ENCODE assay signal across 20 cellular contexts in the genomic region with DNA sequence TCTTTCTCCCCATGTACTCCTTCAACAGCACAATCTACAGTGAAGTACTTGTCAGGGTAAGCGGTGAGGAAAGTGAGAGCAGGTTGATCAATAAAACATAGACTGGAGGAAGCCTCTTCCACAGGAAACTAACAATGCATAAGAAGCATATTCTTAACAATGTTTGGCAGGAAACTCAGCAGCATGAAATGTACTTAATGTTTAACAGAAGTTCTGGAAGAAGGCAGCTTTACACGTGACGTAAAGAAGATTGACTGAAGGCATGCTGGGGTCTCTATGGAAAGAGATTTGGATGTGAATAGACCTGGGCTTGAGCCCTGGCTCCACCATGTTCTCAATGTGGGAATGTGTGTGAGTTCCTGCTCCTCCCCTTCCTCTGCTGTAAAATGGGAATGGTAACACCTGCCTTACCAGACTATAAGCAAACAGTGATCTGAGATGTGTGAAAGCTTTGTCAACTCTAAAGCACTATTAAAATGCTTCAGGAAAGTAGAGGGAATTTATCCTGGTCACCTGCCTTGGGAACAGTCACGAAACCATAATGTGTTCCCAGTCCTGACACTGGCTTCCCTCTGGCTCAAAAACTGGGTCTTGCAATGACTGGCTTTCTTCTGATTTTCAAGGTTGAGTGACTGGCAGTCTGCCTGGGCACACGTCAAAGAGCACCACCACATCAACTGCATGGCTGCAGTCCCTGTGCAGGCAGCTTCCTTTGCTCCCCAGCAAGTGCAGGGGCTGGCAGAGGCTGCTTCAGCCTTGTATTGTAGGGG.
DNase-seq lines count a peak whose midpoint lies in the region; FAIRE-seq and TF ChIP-seq lines count a peak whose summit lies in the region.
"Had no signal": no experiment of that assay in that cellular context is flagged by ENCODE, and none has a peak within 500 bp of the region (broad histone marks: within the 10 kb centered on the region; RNA-seq: fewer than 3 reads in every experiment).

No MANE protein-coding gene starts in this region.

- no peak for TF ChIP-seq POLR2A in H54 (IDR thresholded peaks at IDR 0.05; ENCODE audit: low read depth, low read length)

- no peak for FAIRE-seq in H54 (lab: Jason Lieb, UNC)
- FAIRE-seq: endometrium had no signal

- DNase-seq in NCI-H1417 (lab: John Stamatoyannopoulos, UW) (peak in 2 of 3 experiments; percentile 37 to 64), NCI-H1417 treated with DMSO at 0.1 percent for 48 hours (lab: John Stamatoyannopoulos, UW) (no peak), NCI-H446 treated with DMSO at 0.1 percent for 48 hours (lab: John Stamatoyannopoulos, UW) (peak; percentile 1), cerebellar cortex (ENCODE audit: low spot score) (peak; percentile 75), renal cortical epithelial cell (ENCODE audit: low read depth) (peak; percentile 54), NCI-H69 (lab: John Stamatoyannopoulos, UW) (no peak), NCI-H128 (lab: John Stamatoyannopoulos, UW; ENCODE audit: unreplicated experiment) (no peak), H54 (ENCODE audit: insufficient read length, low spot score) (no peak)
- DNase-seq: 8988T; activated CD4-positive, alpha-beta memory T cell treated with anti-CD3 and anti-CD28 coated beads for 36 hours; activated CD4-positive, CD25-positive, alpha-beta regulatory T cell; activated gamma-delta T cell treated with Interleukin-2 at 50 U/mL for 16 hours; BE2C; EL; KBM-7; natural killer cell; NCI-H187 treated with DMSO at 0.1 percent for 48 hours; ovary; T1000 had no signal

Comparison
In these comparisons a context has a peak if more than half of its experiments do, and no peak if none do; other contexts are left out.
1. DNase-seq: peak in NCI-H1417 (2 of 3), NCI-H446 treated with DMSO at 0.1 percent for 48 hours (single experiment), cerebellar cortex (single experiment) and renal cortical epithelial cell (single experiment); none in NCI-H1417 treated with DMSO at 0.1 percent for 48 hours (single experiment), NCI-H69 (single experiment), NCI-H128 (single experiment) and H54 (single experiment).